Comparison of ENCODE assay signal across 13 cellular contexts in the genomic region with DNA sequence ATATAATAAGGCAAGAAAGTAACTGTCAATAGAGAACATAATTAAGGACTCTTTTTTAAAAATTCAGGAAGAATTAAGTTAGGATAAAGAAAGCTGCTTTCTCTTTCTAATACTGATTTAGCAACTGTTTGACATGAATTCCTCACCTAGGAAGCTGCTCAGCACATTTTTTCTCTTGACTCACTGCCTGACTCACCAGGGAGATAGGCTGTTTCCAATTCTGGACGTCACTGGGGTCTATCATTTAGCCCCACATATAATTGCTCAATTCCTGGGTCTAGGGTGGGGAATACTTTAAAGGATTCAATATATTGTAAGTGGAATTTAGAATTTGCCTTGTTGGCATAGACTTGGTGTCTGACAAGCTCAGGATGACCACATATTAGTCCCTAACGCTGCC. TPM values are rescaled to one million over a fixed set of nuclear protein-coding genes. Genes with fewer than 3 reads are reported as not detected.
DNase-seq lines count a peak whose midpoint lies in the region; ATAC-seq and TF ChIP-seq lines count a peak whose summit lies in the region.
"Had no signal": no experiment of that assay in that cellular context is flagged by ENCODE, and none has a peak within 500 bp of the region (broad histone marks: within the 10 kb centered on the region; RNA-seq: fewer than 3 reads in every experiment).

No MANE protein-coding gene starts in this region.

- WGBS in psoas muscle, 3 donors, result 27 to 37% (median 31%) methylated on average over 2 of the region's 2 CpGs

- intact Hi-C loops in psoas muscle (cut with DNase I), result no loop called here

- no peaks in the 10 kb centered on the region for H3K27me3 ChIP-seq in psoas muscle (ENCODE audit: insufficient read depth in 3 of 3, low read length in 2 of 3)
- H3K27me3 ChIP-seq: esophagus squamous epithelium, transverse colon had no signal

- H3K4me3 ChIP-seq in fibroblast of the aortic adventitia (ENCODE audit: low read depth, low read length), result no peak overlapping the region
- no peak overlapping the region for H3K4me3 ChIP-seq in psoas muscle
- H3K4me3 ChIP-seq: esophagus squamous epithelium, HAP-1, transverse colon had no signal

- no peak for TF ChIP-seq CTCF in fibroblast of the aortic adventitia (IDR thresholded peaks at IDR 0.05; ENCODE audit: insufficient read depth, low read length)
- TF ChIP-seq CTCF in psoas muscle (IDR thresholded peaks at IDR 0.05), result no peak

- H3K9me3 ChIP-seq in psoas muscle, result no peaks in the 10 kb centered on the region
- H3K9me3 ChIP-seq: esophagus squamous epithelium, HAP-1, transverse colon had no signal

- H3K4me1 ChIP-seq in psoas muscle, result peaks cover 29% of the 10 kb centered on the region
- H3K4me1 ChIP-seq: esophagus squamous epithelium, HAP-1 had no signal

- peak; percentile 70 to 83 (median 82) for ATAC-seq in psoas muscle
- ATAC-seq: naive thymus-derived CD4-positive, alpha-beta T cell had no signal

- DNase-seq in EL, result peak; percentile 92
- DNase-seq in RPMI7951 (ENCODE audit: low read depth), result peak; percentile 88
- DNase-seq in fibroblast of the aortic adventitia (ENCODE audit: low read depth), result peak; percentile 96
- DNase-seq in psoas muscle, result no peak
- DNase-seq in cerebellar nuclear complex (lab: John Stamatoyannopoulos, UW), result no peak
- DNase-seq in NCI-H510A (lab: John Stamatoyannopoulos, UW), result no peak
- DNase-seq in RPMI8226, result no peak
- DNase-seq in 8988T, result no peak
- DNase-seq: DMS153; esophagus squamous epithelium; naive thymus-derived CD4-positive, alpha-beta T cell; transverse colon had no signal

- H3K27ac ChIP-seq in psoas muscle, result peak overlapping the region; percentile 33
- H3K27ac ChIP-seq: transverse colon had no signal

- H3K36me3 ChIP-seq in psoas muscle (ENCODE audit: insufficient read depth in 1 of 2, low read depth in 1 of 2), result no peaks in the 10 kb centered on the region
- H3K36me3 ChIP-seq: esophagus squamous epithelium, HAP-1, transverse colon had no signal

RNA-seq across cellular contexts. Expression of gene UGP2, which starts 50.8 kb away (rescaled TPM):
- 243 and 267 TPM in 2 replicates for total RNA-seq in RPMI7951 (2014; rRNA removed; shearing (Covaris generic))
- 119 and 129 TPM in 2 replicates for total RNA-seq in fibroblast of the aortic adventitia (ENCODE audit: low replicate concordance)
- 100 to 1,000 TPM; 402 to 903 (median 596) TPM for total RNA-seq in psoas muscle
- polyA plus RNA-seq in psoas muscle, result 100 to 1,000 TPM; 391 to 656 (median 520) TPM

Comparison
In these comparisons a context has a peak if more than half of its experiments do, and no peak if none do; other contexts are left out.
1. DNase-seq: peak in EL (single experiment), RPMI7951 (single experiment) and fibroblast of the aortic adventitia (single experiment); none in psoas muscle (0 of 2), cerebellar nuclear complex (0 of 2), NCI-H510A (single experiment), RPMI8226 (single experiment) and 8988T (single experiment).